In genomic region chr10:62264702-62265436, GRCh38 we compare ENCODE assay signal across 10 cellular contexts. TPM values are rescaled to one million over a fixed set of nuclear protein-coding genes. Genes with fewer than 3 reads are reported as not detected.
DNase-seq lines count a peak whose midpoint lies in the region; ATAC-seq and TF ChIP-seq lines count a peak whose summit lies in the region.
"Had no signal": no experiment of that assay in that cellular context is flagged by ENCODE, and none has a peak within 500 bp of the region (broad histone marks: within the 10 kb centered on the region; RNA-seq: fewer than 3 reads in every experiment).

No MANE protein-coding gene starts in this region.

- TF ChIP-seq CTCF in C4-2B (conservative IDR thresholded peaks at IDR 0.05) (peak; percentile 85), adrenal gland (IDR thresholded peaks at IDR 0.05) (peak; percentile 25 to 62 (median 54)), suprapubic skin (IDR thresholded peaks at IDR 0.05) (peak; percentile 42 to 63)

- H3K4me2 ChIP-seq in Karpas-422 (ENCODE audit: low read depth, low read length, poor library complexity, severe bottlenecking) = no peak overlapping the region

- H3K27me3 ChIP-seq in Karpas-422 (ENCODE audit: low read length) = no peaks in the 10 kb centered on the region
- peaks cover 3% of the 10 kb centered on the region for H3K27me3 ChIP-seq in adrenal gland
- no peaks in the 10 kb centered on the region for H3K27me3 ChIP-seq in suprapubic skin
- H3K27me3 ChIP-seq: SJSA1 had no signal

- peak; percentile 53 for ATAC-seq in GM18517 (IDR thresholded peaks at IDR 0.05; ENCODE audit: unreplicated experiment)
- ATAC-seq in GM19035 (IDR thresholded peaks at IDR 0.05; ENCODE audit: unreplicated experiment) = no peak
- no peak for ATAC-seq in GM19023 (IDR thresholded peaks at IDR 0.05; ENCODE audit: unreplicated experiment)

- H3K36me3 ChIP-seq in Karpas-422 (ENCODE audit: insufficient read depth, low read length) (no peaks in the 10 kb centered on the region), adrenal gland (replicated peaks in 1 of 2) (no peaks in the 10 kb centered on the region), suprapubic skin (no peaks in the 10 kb centered on the region)

- no peak overlapping the region for H3K4me3 ChIP-seq in Karpas-422 (ENCODE audit: low read length)
- no peak overlapping the region for H3K4me3 ChIP-seq in adrenal gland
- H3K4me3 ChIP-seq in suprapubic skin = no peak overlapping the region
- H3K4me3 ChIP-seq: SJSA1, skin epidermis had no signal

- H3K9me3 ChIP-seq in Karpas-422 (ENCODE audit: low read length) (no peaks in the 10 kb centered on the region), adrenal gland (replicated peaks in 1 of 3) (no peaks in the 10 kb centered on the region), suprapubic skin (no peaks in the 10 kb centered on the region)
- H3K9me3 ChIP-seq: SJSA1 had no signal

- WGBS in adrenal gland, 4 donors = 13 to 38% (median 28%) methylated on average over 1 of the region's 1 CpG
- WGBS in suprapubic skin = 26% methylated on average over 1 of the region's 1 CpG

- no peak overlapping the region for H3K27ac ChIP-seq in C4-2B
- H3K27ac ChIP-seq in Karpas-422 (ENCODE audit: low read length) = no peak overlapping the region
- no peak overlapping the region for H3K27ac ChIP-seq in adrenal gland
- no peak overlapping the region for H3K27ac ChIP-seq in suprapubic skin
- H3K27ac ChIP-seq: SJSA1 had no signal

- intact Hi-C loops in adrenal gland (cut with DNase I) = no loop called here

- TF ChIP-seq POLR2A in adrenal gland (IDR thresholded peaks at IDR 0.05) = no peak
- TF ChIP-seq POLR2A in suprapubic skin (IDR thresholded peaks at IDR 0.05) = no peak

- DNase-seq in Karpas-422 = peak; percentile 63
- peak in 1 of 7 donors; percentile 19 for DNase-seq in adrenal gland
- DNase-seq in iPS DF 4.7 (ENCODE audit: extremely low read depth, low spot score) = peak; percentile 53
- DNase-seq in suprapubic skin (ENCODE audit: low spot score in 2 of 2) = no peak

- H3K9ac ChIP-seq in Karpas-422 (ENCODE audit: low read length) = no peak overlapping the region

- no peak for TF ChIP-seq EP300 in suprapubic skin (IDR thresholded peaks at IDR 0.05)

- H3K79me2 ChIP-seq in Karpas-422 (ENCODE audit: low read length) = no peaks in the 10 kb centered on the region

- no peaks in the 10 kb centered on the region for H3K4me1 ChIP-seq in Karpas-422 (ENCODE audit: low read length)
- H3K4me1 ChIP-seq in adrenal gland (replicated peaks in 1 of 2) = peaks cover 5 to 9% of the 10 kb centered on the region in 2 donors
- H3K4me1 ChIP-seq in suprapubic skin = peaks cover 17% of the 10 kb centered on the region

- no peaks in the 10 kb centered on the region for H4K20me1 ChIP-seq in Karpas-422 (ENCODE audit: insufficient read depth, low read depth, low read length)

- no peaks in the 10 kb centered on the region for H3K9me2 ChIP-seq in Karpas-422 (replicated peaks; ENCODE audit: insufficient read depth, low read length)

- no peak overlapping the region for H2AFZ ChIP-seq in Karpas-422 (ENCODE audit: low read length)

RNA-seq across cellular contexts. Expression of gene RTKN2, which starts 3.8 kb away (rescaled TPM):
- total RNA-seq in Karpas-422 (2014; rRNA removed; shearing (Covaris generic); ENCODE audit: low replicate concordance) = not detected in 2 replicates
- under 1 TPM in 4 of 8 donors, not detected in 4; 0.07 to 0.25 (median 0.13) TPM for total RNA-seq in adrenal gland
- under 1 TPM; 0.07 to 0.08 (median 0.07) TPM for polyA plus RNA-seq in adrenal gland
- total RNA-seq in suprapubic skin = 1 to 10 TPM in 1 of 4 donors, under 1 TPM in 3; 0.83 to 2.5 (median 0.94) TPM

Comparison
In these comparisons a context has a peak if more than half of its experiments do, and no peak if none do; other contexts are left out.
1. DNase-seq: peak in Karpas-422 (single experiment) and iPS DF 4.7 (single experiment); none in suprapubic skin (0 of 2).
2. Peak in every context shown above with its lines, with median percentiles within 50 percentile points of each other: CTCF ChIP-seq.